Comparison of ENCODE assay signal across 8 cellular contexts in the genomic region with DNA sequence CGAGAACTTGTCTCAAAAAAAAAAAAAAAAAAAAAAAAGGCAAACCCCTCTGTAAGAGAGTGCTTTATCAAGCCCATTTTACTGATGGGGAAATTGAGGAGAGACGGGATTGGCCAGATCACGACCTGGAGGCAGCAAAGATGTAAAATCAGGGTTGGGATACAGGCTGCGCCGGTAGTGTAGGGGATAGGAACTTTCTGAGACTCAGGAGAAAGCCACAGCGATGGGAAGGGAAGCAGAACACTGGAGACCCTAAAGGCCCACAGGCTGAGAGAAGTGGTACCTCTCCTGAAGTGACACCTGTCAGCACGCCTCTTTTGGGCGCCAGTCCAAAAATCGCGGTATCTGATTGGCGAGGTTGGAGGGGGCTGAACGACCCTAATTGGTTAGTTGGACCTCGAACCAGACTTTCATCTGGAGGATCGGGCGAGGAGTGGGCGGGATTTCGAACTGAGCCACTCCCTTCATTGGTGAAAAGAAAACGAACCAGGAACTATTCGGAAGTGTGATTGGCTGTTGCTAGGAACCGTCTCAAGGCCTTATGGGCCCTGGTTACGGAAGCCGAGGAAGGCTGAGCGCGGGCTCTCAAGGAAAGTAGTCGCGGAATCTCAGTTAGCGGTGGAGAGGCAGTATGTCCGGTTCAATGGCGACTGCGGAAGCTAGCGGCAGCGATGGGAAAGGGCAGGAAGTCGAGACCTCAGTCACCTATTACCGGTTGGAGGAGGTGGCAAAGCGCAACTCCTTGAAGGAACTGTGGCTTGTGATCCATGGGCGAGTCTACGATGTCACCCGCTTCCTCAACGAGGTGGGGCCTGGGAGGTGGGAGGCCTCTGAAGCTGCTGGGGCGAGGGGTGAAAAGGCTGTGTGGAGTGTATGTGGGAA. TPM values are rescaled to one million over a fixed set of nuclear protein-coding genes. Genes with fewer than 3 reads are reported as not detected.
A peak's percentile ranks its signal among the peaks of the same experiment; 100 is the strongest.
DNase-seq lines count a peak whose midpoint lies in the region; ATAC-seq and TF ChIP-seq lines count a peak whose summit lies in the region.

A gene with protein sequence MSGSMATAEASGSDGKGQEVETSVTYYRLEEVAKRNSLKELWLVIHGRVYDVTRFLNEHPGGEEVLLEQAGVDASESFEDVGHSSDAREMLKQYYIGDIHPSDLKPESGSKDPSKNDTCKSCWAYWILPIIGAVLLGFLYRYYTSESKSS (plus strand): TSS at position 567 of the 882 bp plus-strand sequence. CDS start 65 bp downstream, at position 632.

- peaks cover 10% of the 10 kb centered on the region for H3K36me3 ChIP-seq in GM06990 (ENCODE audit: control insufficient read depth, insufficient read depth, low read length)

- peaks cover 17% of the 10 kb centered on the region for H3K36me3 Mint-ChIP-seq in activated naive CD4-positive, alpha-beta T cell treated with anti-CD3 and anti-CD28 coated beads, Interleukin-2, amount 50 U/mL, for 24 hours

- H3K27ac ChIP-seq in temporal lobe (ENCODE audit: low read depth, low read length) = peak within 1 kb of the TSS; percentile 76

- DNase-seq in GM06990 (ENCODE audit: extremely low read depth, insufficient read length) (peak; percentile 88), NCI-H1092 (lab: John Stamatoyannopoulos, UW) (peak; percentile 99), glomerular endothelial cell (ENCODE audit: extremely low read depth, low read depth, low spot score) (peak; percentile 99), occipital lobe (lab: John Stamatoyannopoulos, UW) (peak; percentile 93)

- H3K27me3 ChIP-seq in GM06990 (replicated peaks; ENCODE audit: control insufficient read depth, insufficient read depth, low read length) = no peaks in the 10 kb centered on the region

- peak within 1 kb of the TSS; percentile 99 for H3K4me3 ChIP-seq in GM06990 (replicated peaks; ENCODE audit: low read depth, low read length)

- peaks cover 35% of the 10 kb centered on the region for H3K4me1 Mint-ChIP-seq in activated naive CD4-positive, alpha-beta T cell treated with anti-CD3 and anti-CD28 coated beads, Interleukin-2, amount 50 U/mL, for 24 hours

- TF ChIP-seq CTCF in GM06990 (IDR thresholded peaks at IDR 0.05; ENCODE audit: insufficient read depth, low read length, poor library complexity, severe bottlenecking) = no peak

- ATAC-seq in HG02588 (IDR thresholded peaks at IDR 0.05; ENCODE audit: unreplicated experiment) (peak; percentile 94), SK-N-SH treated with all-trans-retinoic acid at 6 μM for 48 hours (peak; percentile 99)

- H3K27me3 Mint-ChIP-seq in activated naive CD4-positive, alpha-beta T cell treated with anti-CD3 and anti-CD28 coated beads, Interleukin-2, amount 50 U/mL, for 24 hours = no peaks in the 10 kb centered on the region

- H3K4me3 Mint-ChIP-seq in activated naive CD4-positive, alpha-beta T cell treated with anti-CD3 and anti-CD28 coated beads, Interleukin-2, amount 50 U/mL, for 24 hours = peak within 1 kb of the TSS; percentile 99

- peak within 1 kb of the TSS; percentile 96 for H3K27ac Mint-ChIP-seq in activated naive CD4-positive, alpha-beta T cell treated with anti-CD3 and anti-CD28 coated beads, Interleukin-2, amount 50 U/mL, for 24 hours

- peaks cover 10% of the 10 kb centered on the region for H3K9me3 Mint-ChIP-seq in activated naive CD4-positive, alpha-beta T cell treated with anti-CD3 and anti-CD28 coated beads, Interleukin-2, amount 50 U/mL, for 24 hours

TF ChIP-seq in SK-N-SH treated with all-trans-retinoic acid at 6 μM for 48 hours, 23 proteins besides CTCF, POLR2A, EP300 and RAD21:
- TF ChIP-seq CREB5 (CRISPR knock-in tag; IDR thresholded peaks at IDR 0.05; ENCODE audit: low read depth) (no peak), ZFP3 (CRISPR knock-in tag; IDR thresholded peaks at IDR 0.05) (peak; percentile 64; the same call in 1 of the 2 replicates)

RNA-seq across cellular contexts. Expression of the gene that starts here (rescaled TPM):
- 102 and 165 TPM in 2 replicates for total RNA-seq in glomerular endothelial cell
- 45.4 TPM for total RNA-seq in occipital lobe
- 31.0 TPM for total RNA-seq in temporal lobe

Comparison
In these comparisons a context has a peak if more than half of its experiments do, and no peak if none do; other contexts are left out.
1. Peak in every context shown above with its lines: DNase-seq, ATAC-seq, H3K4me3 ChIP-seq and H3K27ac ChIP-seq.